ENCODE assay signal across 15 cellular contexts in the genomic region with DNA sequence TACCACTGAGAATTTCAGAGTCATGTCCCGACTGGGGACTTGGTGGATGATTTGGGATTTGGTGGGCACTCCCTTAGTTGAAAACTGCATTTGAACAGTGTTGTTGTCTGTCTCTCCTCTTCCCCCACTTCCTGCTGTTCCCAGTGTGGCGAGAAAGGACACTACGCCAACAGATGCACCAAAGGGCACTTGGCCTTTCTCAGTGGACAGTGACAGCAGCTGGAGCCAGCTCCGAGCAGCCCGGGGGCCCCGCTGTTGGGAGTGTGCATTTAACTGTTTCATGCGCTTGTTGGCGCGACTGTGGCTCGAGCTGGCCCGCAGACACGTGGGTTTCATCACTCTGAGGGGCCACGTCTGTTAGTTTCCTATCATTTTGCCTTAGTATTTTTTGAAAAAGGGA.
"Had no signal": no experiment of that assay in that cellular context is flagged by ENCODE, and none has a peak within 500 bp of the region (broad histone marks: within the 10 kb centered on the region; RNA-seq: fewer than 3 reads in every experiment).

No MANE protein-coding gene starts in this region.

- H3K4me2 ChIP-seq: neural progenitor cell, smooth muscle cell had no signal

- H3K9ac ChIP-seq: neural progenitor cell, parathyroid adenoma had no signal

- H3K9me3 ChIP-seq: heart left ventricle, right atrium auricular region had no signal

- H3K36me3 ChIP-seq: neural progenitor cell had no signal

- H3K27me3 ChIP-seq: heart left ventricle, neural progenitor cell, right atrium auricular region had no signal

- H3K27me3 Mint-ChIP-seq: memory B cell had no signal

- H3K4me3 Mint-ChIP-seq: memory B cell; neural progenitor cell; stimulated activated effector memory CD8-positive, alpha-beta T cell treated with anti-CD3 and anti-CD28 coated beads, Interleukin-12 subunit alpha, Interleukin-12 subunit beta, amount 100 ng/mL, for 72 hours; T-helper 2 cell treated with Interferon-gamma antibody and Interleukin-4, amounts not matched to agents 5 μg/mL and 100 μg/mL, for 36 hours had no signal

- H3K9me3 Mint-ChIP-seq: memory B cell; neural progenitor cell; stimulated activated effector memory CD8-positive, alpha-beta T cell treated with anti-CD3 and anti-CD28 coated beads, Interleukin-12 subunit alpha, Interleukin-12 subunit beta, amount 100 ng/mL, for 72 hours; T-helper 2 cell treated with Interferon-gamma antibody and Interleukin-4, amounts not matched to agents 5 μg/mL and 100 μg/mL, for 36 hours had no signal

- H3K4me3 ChIP-seq: heart left ventricle, neural progenitor cell, right atrium auricular region, smooth muscle cell had no signal

- H3K4me1 ChIP-seq: neural progenitor cell had no signal

- H2AFZ ChIP-seq: neural progenitor cell, parathyroid adenoma had no signal

- H3K27ac ChIP-seq: heart left ventricle, neural progenitor cell, parathyroid adenoma, right atrium auricular region had no signal

- H3K27ac Mint-ChIP-seq: memory B cell, neural progenitor cell had no signal

- ATAC-seq: activated CD4-positive, CD25-positive, alpha-beta regulatory T cell treated with anti-CD3 and anti-CD28 coated beads, Interleukin-2, amount 50 U/mL, for 24 hours; heart left ventricle; stimulated activated effector memory CD8-positive, alpha-beta T cell treated with anti-CD3 and anti-CD28 coated beads, Interleukin-12 subunit alpha, Interleukin-12 subunit beta, amount 100 ng/mL, for 72 hours had no signal

- DNase-seq: activated CD4-positive, alpha-beta T cell treated with anti-CD3 and anti-CD28 coated beads, Interleukin-2, amount 50 U/mL, for 48 hours; foreskin melanocyte; heart left ventricle; SW 1271; trophoblast cell had no signal

- FAIRE-seq: astrocyte, endothelial cell of umbilical vein had no signal
